ENCODE assay signal across 38 cellular contexts in genomic region chr12:4822572-4822971, GRCh38.
"Had no signal": no experiment of that assay in that cellular context is flagged by ENCODE, and none has a peak within 500 bp of the region (broad histone marks: within the 10 kb centered on the region; RNA-seq: fewer than 3 reads in every experiment).

No MANE protein-coding gene starts in this region.

- H3K27ac ChIP-seq: ascending aorta, body of pancreas, brain microvascular endothelial cell, breast epithelium, cardiac muscle cell, VCaP had no signal

- H3K27me3 Mint-ChIP-seq: activated B cell treated with CpG ODN at 0.5 μM for 24 hours; activated CD4-positive, alpha-beta memory T cell treated with anti-CD3 and anti-CD28 coated beads, Interleukin-2, amount 10 ng/mL, durations not matched to agents 7 days and 5 days; activated CD4-positive, alpha-beta T cell treated with anti-CD3 and anti-CD28 coated beads, Interleukin-2, amount 10 ng/mL, durations not matched to agents 24 days and 14 days; activated CD8-positive, alpha-beta memory T cell treated with anti-CD3 and anti-CD28 coated beads, Interleukin-2, amount 10 ng/mL, durations not matched to agents 7 days and 5 days; activated naive CD4-positive, alpha-beta T cell treated with anti-CD3 and anti-CD28 coated beads, Interleukin-2, amount 50 U/mL, for 24 hours; activated naive CD8-positive, alpha-beta T cell; activated naive CD8-positive, alpha-beta T cell treated with anti-CD3 and anti-CD28 coated beads, Interleukin-2, amount 50 U/mL, for 24 hours; activated T-cell treated with anti-CD3 and anti-CD28 coated beads, Interleukin-2, amount 50 U/mL, for 24 hours; central memory CD8-positive, alpha-beta T cell; T-cell had no signal

- H3K9me3 ChIP-seq: ascending aorta, body of pancreas, breast epithelium had no signal

- H3K4me3 ChIP-seq: ascending aorta, body of pancreas, breast epithelium, cardiac muscle cell had no signal

- H3K4me3 Mint-ChIP-seq: activated B cell treated with CpG ODN at 0.5 μM for 24 hours; activated CD4-positive, alpha-beta memory T cell treated with anti-CD3 and anti-CD28 coated beads, Interleukin-2, amount 10 ng/mL, durations not matched to agents 7 days and 5 days; activated CD4-positive, alpha-beta T cell treated with anti-CD3 and anti-CD28 coated beads, Interleukin-2, amount 10 ng/mL, durations not matched to agents 24 days and 14 days; activated CD8-positive, alpha-beta memory T cell treated with anti-CD3 and anti-CD28 coated beads, Interleukin-2, amount 10 ng/mL, durations not matched to agents 7 days and 5 days; activated CD8-positive, alpha-beta T cell treated with anti-CD3 and anti-CD28 coated beads, Interleukin-2, amount 10 ng/mL, durations not matched to agents 7 days and 5 days; activated naive CD4-positive, alpha-beta T cell treated with anti-CD3 and anti-CD28 coated beads for 36 hours; activated naive CD4-positive, alpha-beta T cell treated with anti-CD3 and anti-CD28 coated beads, Interleukin-2, amount 50 U/mL, for 24 hours; activated naive CD8-positive, alpha-beta T cell; activated naive CD8-positive, alpha-beta T cell treated with anti-CD3 and anti-CD28 coated beads, Interleukin-2, amount 10 ng/mL, durations not matched to agents 7 days and 5 days; activated naive CD8-positive, alpha-beta T cell treated with anti-CD3 and anti-CD28 coated beads, Interleukin-2, amount 50 U/mL, for 24 hours; activated T-cell treated with anti-CD3 and anti-CD28 coated beads, Interleukin-2, amount 50 U/mL, for 24 hours; central memory CD8-positive, alpha-beta T cell; T-cell; T-helper 1 cell treated with Interleukin-12 subunit alpha and Interleukin-12 subunit beta and Interleukin-4 antibody, amounts not matched to agents 30 μg/mL and 1 μg/mL, for 36 hours; T-helper 2 cell treated with Interferon-gamma antibody and Interleukin-4, amounts not matched to agents 5 μg/mL and 100 μg/mL, for 36 hours had no signal

- H3K4me1 ChIP-seq: ascending aorta, body of pancreas, breast epithelium had no signal

- H3K27me3 ChIP-seq: ascending aorta, body of pancreas, breast epithelium had no signal

- DNase-seq: activated B cell treated with CpG ODN at 0.5 μM for 24 hours; activated CD4-positive, alpha-beta memory T cell treated with anti-CD3 and anti-CD28 coated beads, Interleukin-2, amount 10 ng/mL, durations not matched to agents 7 days and 5 days; activated CD4-positive, alpha-beta T cell treated with anti-CD3 and anti-CD28 coated beads for 4 hours; activated CD4-positive, alpha-beta T cell treated with anti-CD3 and anti-CD28 coated beads, Interleukin-2, amount 10 ng/mL, durations not matched to agents 24 days and 14 days; activated CD4-positive, alpha-beta T cell treated with anti-CD3 and anti-CD28 coated beads, Interleukin-2, amount 50 U/mL, for 1 hour; activated CD4-positive, alpha-beta T cell treated with anti-CD3 and anti-CD28 coated beads, Interleukin-2, amount 50 U/mL, for 48 hours; activated CD4-positive, CD25-positive, alpha-beta regulatory T cell treated with anti-CD3 and anti-CD28 coated beads, Interleukin-2, amount 50 U/mL, for 72 hours; activated CD8-positive, alpha-beta memory T cell treated with anti-CD3 and anti-CD28 coated beads for 24 hours; activated CD8-positive, alpha-beta memory T cell treated with anti-CD3 and anti-CD28 coated beads, Interleukin-2, amount 10 ng/mL, durations not matched to agents 7 days and 5 days; activated CD8-positive, alpha-beta memory T cell treated with anti-CD3 and anti-CD28 coated beads, Interleukin-2, amount 50 U/mL, for 48 hours; activated CD8-positive, alpha-beta T cell treated with anti-CD3 and anti-CD28 coated beads, Interleukin-2, amount 10 ng/mL, durations not matched to agents 7 days and 5 days; activated effector memory CD4-positive, alpha-beta T cell treated with Interleukin-2 at 50 U/mL for 16 hours; activated gamma-delta T cell; activated naive CD4-positive, alpha-beta T cell treated with anti-CD3 and anti-CD28 coated beads for 36 hours; activated naive CD8-positive, alpha-beta T cell treated with anti-CD3 and anti-CD28 coated beads, Interleukin-2, amount 10 ng/mL, durations not matched to agents 7 days and 5 days; activated naive CD8-positive, alpha-beta T cell treated with anti-CD3 and anti-CD28 coated beads, Interleukin-2, amount 50 U/mL, for 24 hours; activated T-cell treated with anti-CD3 and anti-CD28 coated beads, Interleukin-2, amount 50 U/mL, for 24 hours; activated T-cell treated with anti-CD3 and anti-CD28 coated beads, Interleukin-2, amount 50 U/mL, for 48 hours; amygdala; anterior cingulate cortex; body of pancreas; brain microvascular endothelial cell; caudate nucleus; cerebellar nuclear complex; T-cell; T-helper 2 cell; T-helper 9 cell had no signal

- H3K36me3 Mint-ChIP-seq: activated naive CD4-positive, alpha-beta T cell treated with anti-CD3 and anti-CD28 coated beads, Interleukin-2, amount 50 U/mL, for 24 hours; T-cell had no signal

- FAIRE-seq: TTC549 had no signal

- H3K27ac Mint-ChIP-seq: activated B cell treated with CpG ODN at 0.5 μM for 24 hours; activated CD4-positive, alpha-beta memory T cell treated with anti-CD3 and anti-CD28 coated beads, Interleukin-2, amount 10 ng/mL, durations not matched to agents 7 days and 5 days; activated CD4-positive, alpha-beta T cell treated with anti-CD3 and anti-CD28 coated beads, Interleukin-2, amount 10 ng/mL, durations not matched to agents 24 days and 14 days; activated CD8-positive, alpha-beta memory T cell treated with anti-CD3 and anti-CD28 coated beads, Interleukin-2, amount 10 ng/mL, durations not matched to agents 7 days and 5 days; activated CD8-positive, alpha-beta T cell treated with anti-CD3 and anti-CD28 coated beads, Interleukin-2, amount 10 ng/mL, durations not matched to agents 7 days and 5 days; activated naive CD4-positive, alpha-beta T cell treated with anti-CD3 and anti-CD28 coated beads for 36 hours; activated naive CD4-positive, alpha-beta T cell treated with anti-CD3 and anti-CD28 coated beads, Interleukin-2, amount 50 U/mL, for 24 hours; activated naive CD8-positive, alpha-beta T cell; activated naive CD8-positive, alpha-beta T cell treated with anti-CD3 and anti-CD28 coated beads, Interleukin-2, amount 10 ng/mL, durations not matched to agents 7 days and 5 days; activated naive CD8-positive, alpha-beta T cell treated with anti-CD3 and anti-CD28 coated beads, Interleukin-2, amount 50 U/mL, for 24 hours; activated T-cell treated with anti-CD3 and anti-CD28 coated beads, Interleukin-2, amount 50 U/mL, for 24 hours; T-helper 1 cell treated with Interleukin-12 subunit alpha and Interleukin-12 subunit beta and Interleukin-4 antibody, amounts not matched to agents 30 μg/mL and 1 μg/mL, for 36 hours had no signal

- H3K36me3 ChIP-seq: ascending aorta, brain microvascular endothelial cell, breast epithelium, cardiac muscle cell had no signal

- H3K9me3 Mint-ChIP-seq: activated B cell treated with CpG ODN at 0.5 μM for 24 hours; activated CD4-positive, alpha-beta memory T cell treated with anti-CD3 and anti-CD28 coated beads, Interleukin-2, amount 10 ng/mL, durations not matched to agents 7 days and 5 days; activated CD4-positive, alpha-beta T cell treated with anti-CD3 and anti-CD28 coated beads, Interleukin-2, amount 10 ng/mL, durations not matched to agents 24 days and 14 days; activated naive CD4-positive, alpha-beta T cell treated with anti-CD3 and anti-CD28 coated beads for 36 hours; activated naive CD4-positive, alpha-beta T cell treated with anti-CD3 and anti-CD28 coated beads, Interleukin-2, amount 50 U/mL, for 24 hours; activated naive CD8-positive, alpha-beta T cell treated with anti-CD3 and anti-CD28 coated beads, Interleukin-2, amount 10 ng/mL, durations not matched to agents 7 days and 5 days; activated naive CD8-positive, alpha-beta T cell treated with anti-CD3 and anti-CD28 coated beads, Interleukin-2, amount 50 U/mL, for 24 hours; activated T-cell treated with anti-CD3 and anti-CD28 coated beads, Interleukin-2, amount 50 U/mL, for 24 hours; activated T-helper 2 cell treated with anti-CD3 and anti-CD28 coated beads, Interferon-gamma antibody, Interleukin-2, Interleukin-4, amounts not matched to agents 10 μg/mL and 5 μg/mL and 100 μg/mL, durations not matched to agents 14 hours and 24 hours and 36 hours; central memory CD8-positive, alpha-beta T cell; T-cell; T-helper 1 cell treated with Interleukin-12 subunit alpha and Interleukin-12 subunit beta and Interleukin-4 antibody, amounts not matched to agents 30 μg/mL and 1 μg/mL, for 36 hours; T-helper 2 cell treated with Interferon-gamma antibody and Interleukin-4, amounts not matched to agents 5 μg/mL and 100 μg/mL, for 36 hours had no signal
